Comparison of ENCODE assay signal across 8 cellular contexts in the genomic region with DNA sequence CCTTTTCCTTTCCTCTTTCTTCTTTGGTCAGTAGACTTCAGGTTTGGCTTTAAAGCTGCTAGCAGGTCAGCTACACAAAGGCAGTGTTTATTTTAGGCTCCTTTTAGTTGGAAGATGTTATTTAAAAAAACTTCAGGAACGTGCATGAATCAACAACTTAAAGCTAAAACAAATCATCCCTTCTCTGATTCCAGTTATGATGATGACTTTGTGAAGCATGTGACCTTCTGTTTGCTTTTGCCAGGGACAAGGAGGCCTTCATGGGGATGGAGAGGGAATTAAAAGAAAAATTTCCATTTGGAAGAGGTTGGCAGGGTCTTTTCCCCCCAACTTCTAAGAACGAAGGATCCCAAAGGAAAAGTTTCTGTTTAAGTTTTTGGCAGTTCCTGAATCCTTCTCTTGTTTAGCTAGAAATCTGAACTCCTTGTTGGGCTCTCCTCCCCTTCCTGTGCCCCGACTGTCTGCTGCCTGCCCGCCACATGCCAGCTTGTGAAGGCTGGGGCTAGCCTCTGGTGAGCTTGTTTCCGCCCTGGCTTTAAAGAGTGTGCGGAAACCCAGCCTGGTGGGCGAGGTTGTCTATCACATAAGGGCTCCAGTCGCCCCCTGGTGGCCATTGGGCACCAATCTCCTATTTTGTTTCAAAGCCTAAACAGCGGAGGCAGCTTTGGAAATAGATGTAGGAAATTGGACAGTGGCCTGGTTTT. TPM values are rescaled to one million over a fixed set of nuclear protein-coding genes. Genes with fewer than 3 reads are reported as not detected.
DNase-seq lines count a peak whose midpoint lies in the region; ATAC-seq and TF ChIP-seq lines count a peak whose summit lies in the region.

No MANE protein-coding gene starts in this region.

- no peak for TF ChIP-seq POLR2A in vagina (IDR thresholded peaks at IDR 0.05)

- H3K9me3 Mint-ChIP-seq in T-cell = no peaks in the 10 kb centered on the region
- H3K9me3 Mint-ChIP-seq in activated naive CD8-positive, alpha-beta T cell treated with anti-CD3 and anti-CD28 coated beads, Interleukin-2, amount 10 ng/mL, durations not matched to agents 7 days and 5 days = no peaks in the 10 kb centered on the region

- H3K27ac Mint-ChIP-seq in T-cell = peak overlapping the region; percentile 92 to 95
- H3K27ac Mint-ChIP-seq in activated naive CD8-positive, alpha-beta T cell treated with anti-CD3 and anti-CD28 coated beads, Interleukin-2, amount 10 ng/mL, durations not matched to agents 7 days and 5 days = peak overlapping the region; percentile 81

- no peaks in the 10 kb centered on the region for H3K27me3 Mint-ChIP-seq in T-cell
- no peaks in the 10 kb centered on the region for H3K27me3 Mint-ChIP-seq in activated naive CD8-positive, alpha-beta T cell treated with anti-CD3 and anti-CD28 coated beads, Interleukin-2, amount 10 ng/mL, durations not matched to agents 7 days and 5 days

- H3K27ac ChIP-seq in 22Rv1 (peak overlapping the region; percentile 86), vagina (peak overlapping the region; percentile 81)

- H3K4me1 ChIP-seq in vagina = peaks cover 27% of the 10 kb centered on the region

- TF ChIP-seq CTCF in 22Rv1 (IDR thresholded peaks at IDR 0.05) (peak; percentile 99), GM13976 (IDR thresholded peaks at IDR 0.05; ENCODE audit: borderline replicate concordance, control extremely low read depth, extremely low read depth, insufficient read depth, missing control alignments) (peak; percentile 79), vagina (IDR thresholded peaks at IDR 0.05) (peak; percentile 76 to 86 (median 84))

- H3K36me3 Mint-ChIP-seq in T-cell = peaks cover 59% of the 10 kb centered on the region
- peaks cover 48% of the 10 kb centered on the region for H3K36me3 Mint-ChIP-seq in activated naive CD8-positive, alpha-beta T cell treated with anti-CD3 and anti-CD28 coated beads, Interleukin-2, amount 10 ng/mL, durations not matched to agents 7 days and 5 days

- in situ Hi-C loops in GM13976 (cut with MboI; ENCODE audit: low sequenced_read_pairs, unreplicated experiment) = loop anchor here (10.0 kb wide), 1 partner anchor 140 kb away; the partner anchor contains the start of gene TPM3

- peaks cover 5 to 58% of the 10 kb centered on the region in 2 donors for H3K36me3 ChIP-seq in vagina

- H3K9me3 ChIP-seq in vagina = no peaks in the 10 kb centered on the region

- POLR2A ChIA-PET in T-cell (lab: Charles Lee) = interaction anchor here in 1 of 2 donors (0.6 to 1.6 kb wide), 3 partner anchors 9 to 163 kb away, joined by 3 to 6 read pairs (median 5); no protein-coding TSS in a partner anchor
- POLR2A ChIA-PET in activated naive CD8-positive, alpha-beta T cell treated with anti-CD3 and anti-CD28 coated beads, Interleukin-2, amount 10 ng/mL, durations not matched to agents 7 days and 5 days (lab: Charles Lee) = interaction anchor here (0.5 to 3.2 kb wide), 13 partner anchors 9 to 152 kb away, joined by 3 to 46 read pairs (median 3); partner anchors contain the start of genes ATP8B2 and HAX1

- peak overlapping the region in 2 of 3 donors; percentile 35 to 54 for H3K4me3 Mint-ChIP-seq in T-cell
- peak overlapping the region; percentile 60 for H3K4me3 Mint-ChIP-seq in activated naive CD8-positive, alpha-beta T cell treated with anti-CD3 and anti-CD28 coated beads, Interleukin-2, amount 10 ng/mL, durations not matched to agents 7 days and 5 days

- ATAC-seq in T-cell (replicated peaks in 1 of 4) = peak; percentile 89 to 95 (median 93)
- ATAC-seq in activated naive CD8-positive, alpha-beta T cell treated with anti-CD3 and anti-CD28 coated beads, Interleukin-2, amount 10 ng/mL, durations not matched to agents 7 days and 5 days (ENCODE audit: low read depth) = peak; percentile 90
- ATAC-seq in Right ventricle myocardium superior (ENCODE audit: poor library complexity) = peak; percentile 77

- H3K4me1 Mint-ChIP-seq in T-cell = peaks cover 80 to 88% (median 83%) of the 10 kb centered on the region in 3 donors
- peaks cover 60% of the 10 kb centered on the region for H3K4me1 Mint-ChIP-seq in activated naive CD8-positive, alpha-beta T cell treated with anti-CD3 and anti-CD28 coated beads, Interleukin-2, amount 10 ng/mL, durations not matched to agents 7 days and 5 days

- intact Hi-C loops in Right ventricle myocardium superior (cut with DNase I) = loop anchor here (5.0 kb wide), 1 partner anchor 73 kb away; the partner anchor contains the start of gene IL6R
- intact Hi-C loops in vagina (cut with DNase I) = no loop called here

- no peaks in the 10 kb centered on the region for H3K27me3 ChIP-seq in vagina

- CTCF ChIA-PET in T-cell (lab: Charles Lee) = interaction anchor here (0.5 to 4.7 kb wide), 31 partner anchors 9 to 621 kb away, joined by 3 to 87 read pairs (median 4); partner anchors contain the start of genes ATP8B2 (in 1 of the 2), HAX1 (in 1 of the 2), PBXIP1 (in 1 of the 2) and UBAP2L (in 1 of the 2)

- DNase-seq in GM13976 (ENCODE audit: low spot score) (peak; percentile 89), NCI-H1048 (lab: John Stamatoyannopoulos, UW) (peak; percentile 69), T-cell (peak; percentile 80 to 97 (median 88)), Right ventricle myocardium superior (peak; percentile 91), renal cortical epithelial cell (ENCODE audit: low read depth) (peak; percentile 58), vagina (ENCODE audit: extremely low spot score in 2 of 2) (no peak)
- DNase-seq in activated naive CD8-positive, alpha-beta T cell treated with anti-CD3 and anti-CD28 coated beads, Interleukin-2, amount 10 ng/mL, durations not matched to agents 7 days and 5 days = peak; percentile 86

- H3K4me3 ChIP-seq in vagina = no peak overlapping the region

RNA-seq across cellular contexts. Expression of gene ATP8B2, which starts 9.5 kb away (rescaled TPM):
- total RNA-seq in T-cell = 100 to 1,000 TPM; 142 to 172 (median 149) TPM
- 10 to 100 TPM; 91.2 to 95.4 TPM for total RNA-seq in activated naive CD8-positive, alpha-beta T cell treated with anti-CD3 and anti-CD28 coated beads, Interleukin-2, amount 10 ng/mL, durations not matched to agents 7 days and 5 days
- total RNA-seq in Right ventricle myocardium superior = 11.0 TPM
- 46.3 and 58.7 TPM in 2 replicates for total RNA-seq in renal cortical epithelial cell
- 65.1 TPM for total RNA-seq in vagina

RNA-seq across cellular contexts. Expression of gene AQP10, which starts 13.9 kb away (rescaled TPM):
- total RNA-seq in T-cell = not detected
- total RNA-seq in activated naive CD8-positive, alpha-beta T cell treated with anti-CD3 and anti-CD28 coated beads, Interleukin-2, amount 10 ng/mL, durations not matched to agents 7 days and 5 days = not detected
- total RNA-seq in Right ventricle myocardium superior = 0.08 TPM
- total RNA-seq in renal cortical epithelial cell = not detected in 2 replicates
- total RNA-seq in vagina = not detected

Comparison
In these comparisons a context has a peak if more than half of its experiments do, and no peak if none do; other contexts are left out.
1. DNase-seq: peak in GM13976 (single experiment), NCI-H1048 (single experiment), T-cell (34 of 34), activated naive CD8-positive, alpha-beta T cell treated with anti-CD3 and anti-CD28 coated beads, Interleukin-2, amount 10 ng/mL, durations not matched to agents 7 days and 5 days (single experiment), Right ventricle myocardium superior (single experiment) and renal cortical epithelial cell (single experiment); none in vagina (0 of 2).
2. Peak in every context shown above with its lines, with median percentiles within 50 percentile points of each other: CTCF ChIP-seq and ATAC-seq.